ENCODE assay signal across 36 cellular contexts in the genomic region with DNA sequence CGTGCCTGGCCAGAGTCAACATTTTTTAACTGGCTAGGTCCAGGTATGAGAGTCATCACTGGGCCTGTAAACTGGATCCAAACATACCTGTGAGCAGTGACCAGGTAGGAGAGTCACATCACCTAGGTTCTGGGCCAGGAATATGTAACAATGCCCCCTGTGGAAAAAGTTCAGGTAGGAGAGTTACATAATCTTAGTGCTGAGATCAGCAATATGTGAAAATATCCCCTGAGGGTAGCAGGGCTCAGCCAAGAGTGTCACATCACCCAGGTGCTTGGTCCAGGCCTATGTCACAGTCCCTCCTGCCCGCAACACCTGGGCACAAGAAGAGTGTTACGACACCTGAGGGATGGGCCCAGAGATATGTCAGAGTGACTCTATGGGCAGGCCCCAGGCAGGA.
"Had no signal": no experiment of that assay in that cellular context is flagged by ENCODE, and none has a peak within 500 bp of the region (broad histone marks: within the 10 kb centered on the region; RNA-seq: fewer than 3 reads in every experiment).

No MANE protein-coding gene starts in this region.

- H3K4me1 ChIP-seq: ascending aorta had no signal

- H3K27me3 ChIP-seq: ascending aorta, cardiac muscle cell had no signal

- H3K4me3 Mint-ChIP-seq: activated B cell treated with CpG ODN at 0.5 μM for 24 hours; activated CD4-positive, alpha-beta memory T cell treated with anti-CD3 and anti-CD28 coated beads, Interleukin-2, amount 10 ng/mL, durations not matched to agents 7 days and 5 days; activated CD4-positive, alpha-beta T cell treated with anti-CD3 and anti-CD28 coated beads, Interleukin-2, amount 10 ng/mL, durations not matched to agents 7 days and 5 days; activated CD8-positive, alpha-beta memory T cell treated with anti-CD3 and anti-CD28 coated beads, Interleukin-2, amount 10 ng/mL, durations not matched to agents 7 days and 5 days; activated CD8-positive, alpha-beta T cell treated with anti-CD3 and anti-CD28 coated beads, Interleukin-2, amount 10 ng/mL, durations not matched to agents 7 days and 5 days; activated naive CD4-positive, alpha-beta T cell treated with anti-CD3 and anti-CD28 coated beads, Interleukin-2, amount 10 ng/mL, durations not matched to agents 7 days and 5 days; activated naive CD4-positive, alpha-beta T cell treated with anti-CD3 and anti-CD28 coated beads, Interleukin-2, amount 50 U/mL, for 24 hours; activated naive CD8-positive, alpha-beta T cell; activated naive CD8-positive, alpha-beta T cell treated with anti-CD3 and anti-CD28 coated beads, Interleukin-2, amount 10 ng/mL, durations not matched to agents 7 days and 5 days; activated naive CD8-positive, alpha-beta T cell treated with anti-CD3 and anti-CD28 coated beads, Interleukin-2, amount 50 U/mL, for 24 hours; activated T-cell treated with anti-CD3 and anti-CD28 coated beads, Interleukin-2, amount 50 U/mL, for 24 hours; brain; central memory CD8-positive, alpha-beta T cell; T-helper 1 cell treated with Interleukin-12 subunit alpha and Interleukin-12 subunit beta and Interleukin-4 antibody, amounts not matched to agents 30 μg/mL and 1 μg/mL, for 36 hours; T-helper 2 cell treated with Interferon-gamma antibody and Interleukin-4, amounts not matched to agents 5 μg/mL and 100 μg/mL, for 36 hours had no signal

- H3K4me1 Mint-ChIP-seq: activated B cell treated with CpG ODN at 0.5 μM for 24 hours; activated CD4-positive, alpha-beta memory T cell treated with anti-CD3 and anti-CD28 coated beads, Interleukin-2, amount 10 ng/mL, durations not matched to agents 7 days and 5 days; activated CD4-positive, alpha-beta T cell treated with anti-CD3 and anti-CD28 coated beads, Interleukin-2, amount 10 ng/mL, durations not matched to agents 7 days and 5 days; activated CD8-positive, alpha-beta memory T cell treated with anti-CD3 and anti-CD28 coated beads, Interleukin-2, amount 10 ng/mL, durations not matched to agents 7 days and 5 days; activated naive CD4-positive, alpha-beta T cell treated with anti-CD3 and anti-CD28 coated beads, Interleukin-2, amount 10 ng/mL, durations not matched to agents 7 days and 5 days; activated naive CD4-positive, alpha-beta T cell treated with anti-CD3 and anti-CD28 coated beads, Interleukin-2, amount 50 U/mL, for 24 hours; activated naive CD8-positive, alpha-beta T cell treated with anti-CD3 and anti-CD28 coated beads, Interleukin-2, amount 10 ng/mL, durations not matched to agents 7 days and 5 days; activated naive CD8-positive, alpha-beta T cell treated with anti-CD3 and anti-CD28 coated beads, Interleukin-2, amount 50 U/mL, for 24 hours; brain; central memory CD8-positive, alpha-beta T cell had no signal

- H3K36me3 Mint-ChIP-seq: activated CD8-positive, alpha-beta memory T cell treated with anti-CD3 and anti-CD28 coated beads, Interleukin-2, amount 10 ng/mL, durations not matched to agents 7 days and 5 days; activated naive CD4-positive, alpha-beta T cell treated with anti-CD3 and anti-CD28 coated beads, Interleukin-2, amount 10 ng/mL, durations not matched to agents 7 days and 5 days; activated naive CD4-positive, alpha-beta T cell treated with anti-CD3 and anti-CD28 coated beads, Interleukin-2, amount 50 U/mL, for 24 hours; activated naive CD8-positive, alpha-beta T cell; activated naive CD8-positive, alpha-beta T cell treated with anti-CD3 and anti-CD28 coated beads, Interleukin-2, amount 10 ng/mL, durations not matched to agents 7 days and 5 days; brain had no signal

- DNase-seq: activated B cell treated with CpG ODN at 0.5 μM for 24 hours; activated CD4-positive, alpha-beta memory T cell treated with anti-CD3 and anti-CD28 coated beads, Interleukin-2, amount 10 ng/mL, durations not matched to agents 7 days and 5 days; activated CD4-positive, alpha-beta T cell treated with anti-CD3 and anti-CD28 coated beads for 48 hours; activated CD4-positive, alpha-beta T cell treated with anti-CD3 and anti-CD28 coated beads, Interleukin-2, amount 10 ng/mL, durations not matched to agents 7 days and 5 days; activated CD4-positive, alpha-beta T cell treated with anti-CD3 and anti-CD28 coated beads, Interleukin-2, amount 50 U/mL, for 48 hours; activated CD4-positive, CD25-positive, alpha-beta regulatory T cell treated with anti-CD3 and anti-CD28 coated beads, Interleukin-2, amount 50 U/mL, for 72 hours; activated CD8-positive, alpha-beta memory T cell treated with anti-CD3 and anti-CD28 coated beads for 24 hours; activated CD8-positive, alpha-beta memory T cell treated with anti-CD3 and anti-CD28 coated beads, Interleukin-2, amount 10 ng/mL, durations not matched to agents 7 days and 5 days; activated CD8-positive, alpha-beta memory T cell treated with anti-CD3 and anti-CD28 coated beads, Interleukin-2, amount 50 U/mL, for 48 hours; activated CD8-positive, alpha-beta T cell treated with anti-CD3 and anti-CD28 coated beads, Interleukin-2, amount 10 ng/mL, durations not matched to agents 7 days and 5 days; activated effector memory CD4-positive, alpha-beta T cell treated with Interleukin-2 at 50 U/mL for 16 hours; activated gamma-delta T cell; activated naive CD4-positive, alpha-beta T cell treated with anti-CD3 and anti-CD28 coated beads, Interleukin-2, amount 10 ng/mL, durations not matched to agents 7 days and 5 days; activated naive CD4-positive, alpha-beta T cell treated with Interleukin-2 at 50 U/mL for 16 hours; activated naive CD8-positive, alpha-beta T cell treated with anti-CD3 and anti-CD28 coated beads, Interleukin-2, amount 10 ng/mL, durations not matched to agents 7 days and 5 days; activated naive CD8-positive, alpha-beta T cell treated with anti-CD3 and anti-CD28 coated beads, Interleukin-2, amount 50 U/mL, for 24 hours; activated T-cell treated with anti-CD3 and anti-CD28 coated beads, Interleukin-2, amount 50 U/mL, for 24 hours; activated T-cell treated with anti-CD3 and anti-CD28 coated beads, Interleukin-2, amount 50 U/mL, for 48 hours; amygdala; anterior cingulate cortex; caudate nucleus; cerebellar nuclear complex; T-helper 2 cell; T-helper 9 cell had no signal

- H3K27ac ChIP-seq: ascending aorta, cardiac muscle cell, VCaP had no signal

- H3K27ac Mint-ChIP-seq: activated B cell treated with CpG ODN at 0.5 μM for 24 hours; activated CD4-positive, alpha-beta memory T cell treated with anti-CD3 and anti-CD28 coated beads, Interleukin-2, amount 10 ng/mL, durations not matched to agents 7 days and 5 days; activated CD4-positive, alpha-beta T cell treated with anti-CD3 and anti-CD28 coated beads, Interleukin-2, amount 10 ng/mL, durations not matched to agents 7 days and 5 days; activated CD8-positive, alpha-beta memory T cell treated with anti-CD3 and anti-CD28 coated beads, Interleukin-2, amount 10 ng/mL, durations not matched to agents 7 days and 5 days; activated CD8-positive, alpha-beta T cell treated with anti-CD3 and anti-CD28 coated beads, Interleukin-2, amount 10 ng/mL, durations not matched to agents 7 days and 5 days; activated naive CD4-positive, alpha-beta T cell treated with anti-CD3 and anti-CD28 coated beads, Interleukin-2, amount 10 ng/mL, durations not matched to agents 7 days and 5 days; activated naive CD4-positive, alpha-beta T cell treated with anti-CD3 and anti-CD28 coated beads, Interleukin-2, amount 50 U/mL, for 24 hours; activated naive CD8-positive, alpha-beta T cell; activated naive CD8-positive, alpha-beta T cell treated with anti-CD3 and anti-CD28 coated beads, Interleukin-2, amount 10 ng/mL, durations not matched to agents 7 days and 5 days; activated naive CD8-positive, alpha-beta T cell treated with anti-CD3 and anti-CD28 coated beads, Interleukin-2, amount 50 U/mL, for 24 hours; activated T-cell treated with anti-CD3 and anti-CD28 coated beads, Interleukin-2, amount 50 U/mL, for 24 hours; activated T-helper 2 cell treated with anti-CD3 and anti-CD28 coated beads, Interferon-gamma antibody, Interleukin-2, Interleukin-4, amounts not matched to agents 10 μg/mL and 5 μg/mL and 100 μg/mL, durations not matched to agents 14 hours and 24 hours and 36 hours; brain; T-helper 1 cell treated with Interleukin-12 subunit alpha and Interleukin-12 subunit beta and Interleukin-4 antibody, amounts not matched to agents 30 μg/mL and 1 μg/mL, for 36 hours; T-helper 2 cell treated with Interferon-gamma antibody and Interleukin-4, amounts not matched to agents 5 μg/mL and 100 μg/mL, for 36 hours had no signal

- H3K4me3 ChIP-seq: ascending aorta, cardiac muscle cell had no signal

- ATAC-seq: activated CD8-positive, alpha-beta memory T cell treated with anti-CD3 and anti-CD28 coated beads, Interleukin-2, amount 10 ng/mL, durations not matched to agents 7 days and 5 days; activated CD8-positive, alpha-beta T cell treated with anti-CD3 and anti-CD28 coated beads, Interleukin-2, amount 10 ng/mL, durations not matched to agents 7 days and 5 days; activated naive CD8-positive, alpha-beta T cell treated with anti-CD3 and anti-CD28 coated beads, Interleukin-2, amount 50 U/mL, for 24 hours had no signal

- H3K36me3 ChIP-seq: ascending aorta, cardiac muscle cell had no signal

- FAIRE-seq: bronchial epithelial cell, TTC549 had no signal

- H3K9me3 ChIP-seq: ascending aorta had no signal

- H3K27me3 Mint-ChIP-seq: activated B cell treated with CpG ODN at 0.5 μM for 24 hours; activated CD4-positive, alpha-beta memory T cell treated with anti-CD3 and anti-CD28 coated beads, Interleukin-2, amount 10 ng/mL, durations not matched to agents 7 days and 5 days; activated CD4-positive, alpha-beta T cell treated with anti-CD3 and anti-CD28 coated beads, Interleukin-2, amount 10 ng/mL, durations not matched to agents 7 days and 5 days; activated CD8-positive, alpha-beta memory T cell treated with anti-CD3 and anti-CD28 coated beads, Interleukin-2, amount 10 ng/mL, durations not matched to agents 7 days and 5 days; activated naive CD4-positive, alpha-beta T cell treated with anti-CD3 and anti-CD28 coated beads, Interleukin-2, amount 10 ng/mL, durations not matched to agents 7 days and 5 days; activated naive CD4-positive, alpha-beta T cell treated with anti-CD3 and anti-CD28 coated beads, Interleukin-2, amount 50 U/mL, for 24 hours; activated naive CD8-positive, alpha-beta T cell; activated naive CD8-positive, alpha-beta T cell treated with anti-CD3 and anti-CD28 coated beads, Interleukin-2, amount 10 ng/mL, durations not matched to agents 7 days and 5 days; activated naive CD8-positive, alpha-beta T cell treated with anti-CD3 and anti-CD28 coated beads, Interleukin-2, amount 50 U/mL, for 24 hours; activated T-cell treated with anti-CD3 and anti-CD28 coated beads, Interleukin-2, amount 50 U/mL, for 24 hours; brain; central memory CD8-positive, alpha-beta T cell had no signal
